In the genomic region with DNA sequence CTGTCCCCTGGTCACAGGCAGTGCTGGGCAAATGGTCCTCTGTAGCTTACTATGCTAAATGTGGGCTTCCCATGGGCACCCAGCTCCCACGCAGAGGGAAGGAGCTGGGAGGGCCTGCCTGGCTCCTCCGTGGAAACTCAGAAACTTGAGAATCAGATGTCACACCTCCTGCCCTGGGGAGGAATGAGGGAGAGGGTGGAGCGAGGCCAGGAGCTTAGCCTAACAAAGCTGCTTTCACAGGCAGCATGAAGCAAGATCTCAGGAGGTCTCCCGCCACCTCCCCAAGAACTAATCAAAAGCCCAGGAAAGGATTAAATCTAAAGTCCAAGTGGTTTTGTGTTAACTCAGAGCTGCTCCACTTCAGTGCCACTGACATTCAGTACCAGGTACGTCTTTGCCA, we compare ENCODE assay signal across 14 cellular contexts. TPM values are rescaled to one million over a fixed set of nuclear protein-coding genes. Genes with fewer than 3 reads are reported as not detected.
"Had no signal": no experiment of that assay in that cellular context is flagged by ENCODE, and none has a peak within 500 bp of the region (broad histone marks: within the 10 kb centered on the region; RNA-seq: fewer than 3 reads in every experiment).

No MANE protein-coding gene starts in this region.

- H3K4me1 ChIP-seq: gastroesophageal sphincter, neural progenitor cell had no signal

- H3K36me3 ChIP-seq: cardiac muscle cell, gastroesophageal sphincter, neural progenitor cell, ovary, transverse colon had no signal

- H3K4me2 ChIP-seq: neural progenitor cell, smooth muscle cell had no signal

- H3K4me3 ChIP-seq: cardiac muscle cell, gastroesophageal sphincter, neural progenitor cell, ovary, smooth muscle cell, transverse colon had no signal

- ATAC-seq: gastroesophageal sphincter had no signal

- H3K27ac ChIP-seq: cardiac muscle cell, gastroesophageal sphincter, neural progenitor cell, ovary, transverse colon had no signal

- H3K9ac ChIP-seq: neural progenitor cell had no signal

- H2AFZ ChIP-seq: neural progenitor cell had no signal

- DNase-seq: activated CD4-positive, alpha-beta memory T cell treated with anti-CD3 and anti-CD28 coated beads, Interleukin-2, amount 10 ng/mL, durations not matched to agents 7 days and 5 days; activated CD4-positive, alpha-beta T cell treated with anti-CD3 and anti-CD28 coated beads for 1 hour; activated gamma-delta T cell treated with Interleukin-2 at 50 U/mL for 16 hours; activated naive CD8-positive, alpha-beta T cell treated with anti-CD3 and anti-CD28 coated beads, Interleukin-2, amount 10 ng/mL, durations not matched to agents 7 days and 5 days; activated T-cell treated with anti-CD3 and anti-CD28 coated beads, Interleukin-2, amount 50 U/mL, for 48 hours; transverse colon had no signal

- H3K27me3 ChIP-seq: cardiac muscle cell, neural progenitor cell, ovary, transverse colon had no signal

- FAIRE-seq: astrocyte, endothelial cell of umbilical vein had no signal

- H3K9me3 ChIP-seq: gastroesophageal sphincter, ovary, transverse colon had no signal

RNA-seq across cellular contexts. Expression of gene TMEM92, which starts 38.0 kb away (rescaled TPM):
- total RNA-seq: activated naive CD8-positive, alpha-beta T cell treated with anti-CD3 and anti-CD28 coated beads, Interleukin-2, amount 10 ng/mL, durations not matched to agents 7 days and 5 days; endothelial cell of umbilical vein; myocyte had no signal
